Comparison of ENCODE assay signal across 8 cellular contexts in genomic region chr10:12068467-12069269, GRCh38. TPM values are rescaled to one million over a fixed set of nuclear protein-coding genes. Genes with fewer than 3 reads are reported as not detected.
DNase-seq lines count a peak whose midpoint lies in the region; ATAC-seq and TF ChIP-seq lines count a peak whose summit lies in the region.

Gene DHTKD1 (plus strand): TSS chr10:12068954. CDS start chr10:12069034, 80 bp downstream.

- DNase-seq in GM10266 (ENCODE audit: extremely low spot score) = peak; percentile 97
- DNase-seq in NCI-H1092 (lab: John Stamatoyannopoulos, UW) = peak; percentile 93
- peak; percentile 99 to 100 for DNase-seq in activated naive CD4-positive, alpha-beta T cell treated with anti-CD3 and anti-CD28 coated beads, Interleukin-2, amount 50 U/mL, for 72 hours (ENCODE audit: low spot score in 2 of 2)
- DNase-seq in glomerular endothelial cell (ENCODE audit: extremely low read depth, low read depth, low spot score) = peak; percentile 52
- peak; percentile 83 for DNase-seq in omental fat pad (ENCODE audit: low spot score)
- peak; percentile 98 for DNase-seq in testis

- peaks cover 5% of the 10 kb centered on the region for H3K4me1 ChIP-seq in testis

- peak; percentile 24 for TF ChIP-seq POLR2A in testis (IDR thresholded peaks at IDR 0.05)

- no peaks in the 10 kb centered on the region for H3K36me3 ChIP-seq in testis (ENCODE audit: low read depth, missing control alignments)

- TF ChIP-seq CTCF in GM10266 (IDR thresholded peaks at IDR 0.05; ENCODE audit: control insufficient read depth, insufficient read depth, low read depth, missing control alignments) (peak; percentile 4), omental fat pad (IDR thresholded peaks at IDR 0.05) (peak in 1 of 3 donors; percentile 1), testis (IDR thresholded peaks at IDR 0.05) (peak in 2 of 3 experiments; percentile 40 to 44)

- H3K9me3 Mint-ChIP-seq in activated naive CD4-positive, alpha-beta T cell treated with anti-CD3 and anti-CD28 coated beads, Interleukin-2, amount 50 U/mL, for 72 hours = no peaks in the 10 kb centered on the region

- WGBS in testis, 2 donors = 6 to 25% methylated on average over 8 to 50 of the region's 66 CpGs

- H3K36me3 Mint-ChIP-seq in activated naive CD4-positive, alpha-beta T cell treated with anti-CD3 and anti-CD28 coated beads, Interleukin-2, amount 50 U/mL, for 72 hours = peaks cover 0 to 7% of the 10 kb centered on the region in 2 donors

- peak within 1 kb of the TSS; percentile 95 to 99 for H3K4me3 ChIP-seq in testis

- intact Hi-C loops in testis (cut with DNase I; ENCODE audit: low total_unique reads) = no loop called here

- no peaks in the 10 kb centered on the region for H3K9me3 ChIP-seq in testis

- peak within 1 kb of the TSS in 1 of 2 donors; percentile 47 for H3K27ac ChIP-seq in testis

- ATAC-seq in HG02588 (IDR thresholded peaks at IDR 0.05; ENCODE audit: unreplicated experiment) = peak; percentile 97
- peak; percentile 99 for ATAC-seq in SK-N-SH treated with all-trans-retinoic acid at 6 μM for 48 hours
- ATAC-seq in activated naive CD4-positive, alpha-beta T cell treated with anti-CD3 and anti-CD28 coated beads, Interleukin-2, amount 50 U/mL, for 72 hours = peak; percentile 97 to 99
- peak; percentile 100 for ATAC-seq in omental fat pad (ENCODE audit: low FRiP score)

- no peaks in the 10 kb centered on the region for H3K27me3 ChIP-seq in testis

- H3K27ac Mint-ChIP-seq in activated naive CD4-positive, alpha-beta T cell treated with anti-CD3 and anti-CD28 coated beads, Interleukin-2, amount 50 U/mL, for 72 hours = peak within 1 kb of the TSS; percentile 89 to 97

TF ChIP-seq in SK-N-SH treated with all-trans-retinoic acid at 6 μM for 48 hours, 23 proteins besides CTCF, POLR2A, EP300 and RAD21:
- no peak for TF ChIP-seq ISL1 (CRISPR knock-in tag; IDR thresholded peaks at IDR 0.05)
- peak; percentile 62 for TF ChIP-seq TCF4 (CRISPR knock-in tag; IDR thresholded peaks at IDR 0.05; ENCODE audit: borderline replicate concordance)

RNA-seq across cellular contexts. Expression of gene DHTKD1, which starts in this region (rescaled TPM):
- 10 to 100 TPM; 19.8 to 27.0 TPM for total RNA-seq in activated naive CD4-positive, alpha-beta T cell treated with anti-CD3 and anti-CD28 coated beads, Interleukin-2, amount 50 U/mL, for 72 hours
- total RNA-seq in glomerular endothelial cell = 12.0 and 28.5 TPM in 2 replicates
- total RNA-seq in omental fat pad = 10 to 100 TPM; 18.3 to 29.5 (median 26.1) TPM
- total RNA-seq in testis = 10 to 100 TPM; 26.1 to 28.8 TPM
- 15.6 TPM for polyA plus RNA-seq in testis (ENCODE audit: insufficient read depth, low read depth, low replicate concordance)
